Comparison of ENCODE assay signal across 26 cellular contexts in genomic region chr1:173960625-173961024, GRCh38. TPM values are rescaled to one million over a fixed set of nuclear protein-coding genes. Genes with fewer than 3 reads are reported as not detected.
DNase-seq lines count a peak whose midpoint lies in the region; ATAC-seq, FAIRE-seq and TF ChIP-seq lines count a peak whose summit lies in the region.
"Had no signal": no experiment of that assay in that cellular context is flagged by ENCODE, and none has a peak within 500 bp of the region (broad histone marks: within the 10 kb centered on the region; RNA-seq: fewer than 3 reads in every experiment).

No MANE protein-coding gene starts in this region.

- H3K27me3 Mint-ChIP-seq in activated T-cell treated with anti-CD3 and anti-CD28 coated beads, Interleukin-2, amount 50 U/mL, for 24 hours, result no peaks in the 10 kb centered on the region
- H3K27me3 Mint-ChIP-seq in activated T-cell treated with anti-CD3 and anti-CD28 coated beads, Interleukin-2, amount 50 U/mL, for 4 hours (ENCODE audit: low read depth), result no peaks in the 10 kb centered on the region
- H3K27me3 Mint-ChIP-seq in endothelial cell (ENCODE audit: unreplicated experiment), result no peaks in the 10 kb centered on the region
- H3K27me3 Mint-ChIP-seq: T-cell had no signal

- H3K4me1 ChIP-seq in neutrophil (ENCODE audit: control insufficient read depth in 1 of 2, insufficient read depth in 1 of 2, low read depth in 1 of 2, low read length in 1 of 2), result no peaks in the 10 kb centered on the region
- no peaks in the 10 kb centered on the region for H3K4me1 ChIP-seq in small intestine (ENCODE audit: control insufficient read depth in 2 of 2, insufficient read depth in 1 of 2, low read depth in 1 of 2, low read length in 1 of 2)
- H3K4me1 ChIP-seq: esophagus squamous epithelium had no signal

- H3K9ac ChIP-seq in SK-N-MC (ENCODE audit: insufficient read length), result no peak overlapping the region
- H3K9ac ChIP-seq: KMS-11 had no signal

- TF ChIP-seq CTCF in endothelial cell (IDR thresholded peaks at IDR 0.05; ENCODE audit: unreplicated experiment) (no peak), neutrophil (IDR thresholded peaks at IDR 0.05) (no peak)

- H3K4me3 Mint-ChIP-seq in activated T-cell treated with anti-CD3 and anti-CD28 coated beads, Interleukin-2, amount 50 U/mL, for 24 hours, result no peak overlapping the region
- no peak overlapping the region for H3K4me3 Mint-ChIP-seq in activated T-cell treated with anti-CD3 and anti-CD28 coated beads, Interleukin-2, amount 50 U/mL, for 4 hours
- peak overlapping the region; percentile 7 for H3K4me3 Mint-ChIP-seq in endothelial cell (ENCODE audit: unreplicated experiment)
- H3K4me3 Mint-ChIP-seq: HFFc6, T-cell had no signal

- H3K4me3 ChIP-seq in SK-N-MC, result no peak overlapping the region
- H3K4me3 ChIP-seq in neutrophil (ENCODE audit: low read depth in 1 of 2, low read length in 1 of 2), result no peak overlapping the region
- H3K4me3 ChIP-seq in small intestine (ENCODE audit: low read depth in 1 of 2, low read length in 2 of 2), result no peak overlapping the region
- H3K4me3 ChIP-seq: esophagus squamous epithelium, ovary had no signal

- peak overlapping the region; percentile 69 for H3K27ac Mint-ChIP-seq in activated T-cell treated with anti-CD3 and anti-CD28 coated beads, Interleukin-2, amount 50 U/mL, for 24 hours
- no peak overlapping the region for H3K27ac Mint-ChIP-seq in endothelial cell (ENCODE audit: unreplicated experiment)
- H3K27ac Mint-ChIP-seq: HFFc6 had no signal

- H3K9me3 Mint-ChIP-seq in activated T-cell treated with anti-CD3 and anti-CD28 coated beads, Interleukin-2, amount 50 U/mL, for 24 hours, result no peaks in the 10 kb centered on the region
- no peaks in the 10 kb centered on the region for H3K9me3 Mint-ChIP-seq in activated T-cell treated with anti-CD3 and anti-CD28 coated beads, Interleukin-2, amount 50 U/mL, for 4 hours
- H3K9me3 Mint-ChIP-seq in endothelial cell (ENCODE audit: unreplicated experiment), result no peaks in the 10 kb centered on the region
- H3K9me3 Mint-ChIP-seq: HFFc6, T-cell had no signal

- peak overlapping the region; percentile 48 for H3K27ac ChIP-seq in SK-N-MC
- H3K27ac ChIP-seq in neutrophil, result peak overlapping the region; percentile 33
- H3K27ac ChIP-seq in small intestine (ENCODE audit: low read depth in 1 of 2, low read length in 1 of 2), result no peak overlapping the region
- H3K27ac ChIP-seq: esophagus squamous epithelium, KMS-11, ovary had no signal

- H3K9me3 ChIP-seq in SK-N-MC (ENCODE audit: low read depth, low read length), result no peaks in the 10 kb centered on the region
- H3K9me3 ChIP-seq in neutrophil, result no peaks in the 10 kb centered on the region
- H3K9me3 ChIP-seq in small intestine (ENCODE audit: control insufficient read depth, low read depth), result no peaks in the 10 kb centered on the region
- H3K9me3 ChIP-seq: esophagus squamous epithelium, ovary had no signal

- H3K36me3 Mint-ChIP-seq in activated T-cell treated with anti-CD3 and anti-CD28 coated beads, Interleukin-2, amount 50 U/mL, for 24 hours (ENCODE audit: low read depth), result peaks cover 79% of the 10 kb centered on the region
- peaks cover 31% of the 10 kb centered on the region for H3K36me3 Mint-ChIP-seq in activated T-cell treated with anti-CD3 and anti-CD28 coated beads, Interleukin-2, amount 50 U/mL, for 4 hours (ENCODE audit: insufficient read depth)
- peaks cover 32% of the 10 kb centered on the region for H3K36me3 Mint-ChIP-seq in endothelial cell (ENCODE audit: low read depth, unreplicated experiment)

- H3K27me3 ChIP-seq in neutrophil (no peaks in the 10 kb centered on the region), small intestine (ENCODE audit: control insufficient read depth in 2 of 2, insufficient read depth in 2 of 2, low read length in 2 of 2) (no peaks in the 10 kb centered on the region)
- H3K27me3 ChIP-seq: esophagus squamous epithelium, ovary had no signal

- FAIRE-seq in small intestine (lab: Jason Lieb, UNC), result no peak

- 74 to 93% (median 87%) methylated on average over 5 of the region's 5 CpGs for WGBS in small intestine, 3 donors

- H3K36me3 ChIP-seq in SK-N-MC (ENCODE audit: insufficient read depth, low read length) (peaks cover 73% of the 10 kb centered on the region), neutrophil (peaks cover 98% of the 10 kb centered on the region), small intestine (ENCODE audit: control insufficient read depth in 2 of 2, insufficient read depth in 2 of 2, low read length in 2 of 2) (peaks cover 5 to 23% of the 10 kb centered on the region in 2 donors)
- H3K36me3 ChIP-seq: ovary had no signal

- no peak for DNase-seq in activated T-cell treated with anti-CD3 and anti-CD28 coated beads, Interleukin-2, amount 50 U/mL, for 24 hours
- no peak for DNase-seq in activated T-cell treated with anti-CD3 and anti-CD28 coated beads, Interleukin-2, amount 50 U/mL, for 4 hours
- no peak for DNase-seq in SK-N-MC (ENCODE audit: low read depth, low spot score)
- DNase-seq in endothelial cell (ENCODE audit: low spot score), result no peak
- no peak for DNase-seq in small intestine
- no peak for DNase-seq in NCI-H146 treated with DMSO at 0.1 percent for 48 hours (lab: John Stamatoyannopoulos, UW; ENCODE audit: unreplicated experiment)
- DNase-seq: 8988T; activated CD4-positive, alpha-beta T cell treated with anti-CD3 and anti-CD28 coated beads for 48 hours; activated CD8-positive, alpha-beta memory T cell treated with anti-CD3 and anti-CD28 coated beads, Interleukin-2, amount 50 U/mL, for 48 hours; AML-193; aorta; central memory CD4-positive, alpha-beta T cell; DMS79; effector memory CD4-positive, alpha-beta T cell; esophagus squamous epithelium; HFFc6; mesenchymal stem cell; NCI-H1694 treated with DMSO at 0.1 percent for 48 hours; ovary; right cardiac atrium; T-cell; trophoblast cell had no signal

- ATAC-seq in activated T-cell treated with anti-CD3 and anti-CD28 coated beads, Interleukin-2, amount 50 U/mL, for 4 hours, result no peak
- ATAC-seq in HG02981 (IDR thresholded peaks at IDR 0.05; ENCODE audit: unreplicated experiment), result no peak
- ATAC-seq: right cardiac atrium, T-cell had no signal

- no peaks in the 10 kb centered on the region for H3K4me1 Mint-ChIP-seq in activated T-cell treated with anti-CD3 and anti-CD28 coated beads, Interleukin-2, amount 50 U/mL, for 24 hours (ENCODE audit: low read depth)
- no peaks in the 10 kb centered on the region for H3K4me1 Mint-ChIP-seq in activated T-cell treated with anti-CD3 and anti-CD28 coated beads, Interleukin-2, amount 50 U/mL, for 4 hours (ENCODE audit: low read depth)
- H3K4me1 Mint-ChIP-seq in endothelial cell (ENCODE audit: unreplicated experiment), result no peaks in the 10 kb centered on the region
- H3K4me1 Mint-ChIP-seq: T-cell had no signal

RNA-seq across cellular contexts. Expression of gene SERPINC1, which starts 43.5 kb away (rescaled TPM):
- under 1 TPM; 0.34 to 0.96 (median 0.52) TPM for total RNA-seq in activated T-cell treated with anti-CD3 and anti-CD28 coated beads, Interleukin-2, amount 50 U/mL, for 4 hours
- not detected for total RNA-seq in endothelial cell (ENCODE audit: unreplicated experiment)
- polyA plus RNA-seq in small intestine, result under 1 TPM in 2 of 3 donors, not detected in 1; 0.19 to 0.89 TPM
- total RNA-seq: aorta, esophagus squamous epithelium, HT-29 had no signal

Comparison
In these comparisons a context has a peak if more than half of its experiments do, and no peak if none do; other contexts are left out.
1. H3K27ac ChIP-seq: peak in SK-N-MC (single experiment) and neutrophil (single experiment); none in small intestine (0 of 2).